Comparison of ENCODE assay signal across 8 cellular contexts in genomic region chr12:109308534-109309440, GRCh38. TPM values are rescaled to one million over a fixed set of nuclear protein-coding genes. Genes with fewer than 3 reads are reported as not detected.
DNase-seq lines count a peak whose midpoint lies in the region; ATAC-seq and TF ChIP-seq lines count a peak whose summit lies in the region.

FOXN4 (minus strand) TSS chr12:109309284; CDS start chr12:109308321, 963 bp downstream.

- H3K36me3 ChIP-seq in neural progenitor cell = no peaks in the 10 kb centered on the region

- H3K27ac ChIP-seq in neural progenitor cell = no peak within 1 kb of the TSS

- H3K4me1 Mint-ChIP-seq in dendritic cell treated with granulocyte-macrophage colony-stimulating factor and Interleukin-4, amounts not matched to agents 40 ng/mL and 50 ng/mL, for 4 days (ENCODE audit: low read depth) = peaks cover 11% of the 10 kb centered on the region
- peaks cover 20% of the 10 kb centered on the region for H3K4me1 Mint-ChIP-seq in neural progenitor cell

- no peaks in the 10 kb centered on the region for H3K36me3 Mint-ChIP-seq in dendritic cell treated with granulocyte-macrophage colony-stimulating factor and Interleukin-4, amounts not matched to agents 40 ng/mL and 50 ng/mL, for 4 days (ENCODE audit: low read depth)
- no peaks in the 10 kb centered on the region for H3K36me3 Mint-ChIP-seq in neural progenitor cell

- H3K27me3 Mint-ChIP-seq in dendritic cell treated with granulocyte-macrophage colony-stimulating factor and Interleukin-4, amounts not matched to agents 40 ng/mL and 50 ng/mL, for 4 days = peaks cover 82% of the 10 kb centered on the region
- H3K27me3 Mint-ChIP-seq in neural progenitor cell (ENCODE audit: insufficient read depth, low read depth) = peaks cover 37% of the 10 kb centered on the region

- peak within 1 kb of the TSS; percentile 68 for H2AFZ ChIP-seq in neural progenitor cell (replicated peaks)

- DNase-seq in COLO668 (lab: John Stamatoyannopoulos, UW; ENCODE audit: unreplicated experiment) (peak; percentile 17), NAMALWA (ENCODE audit: low spot score) (peak; percentile 33), neural progenitor cell (ENCODE audit: low spot score) (peak; percentile 81), NCI-H2081 treated with DMSO at 0.1 percent for 48 hours (lab: John Stamatoyannopoulos, UW) (no peak), dermis blood vessel endothelial cell (no peak), GDM1 (lab: John Stamatoyannopoulos, UW) (no peak)

- H3K9me3 ChIP-seq in neural progenitor cell (ENCODE audit: low read depth) = no peaks in the 10 kb centered on the region

- no peak within 1 kb of the TSS for H3K9ac ChIP-seq in neural progenitor cell

- peak; percentile 18 for TF ChIP-seq CTCF in neural progenitor cell (IDR thresholded peaks at IDR 0.05)

- peaks cover 85% of the 10 kb centered on the region for H3K27me3 ChIP-seq in neural progenitor cell

- H3K4me2 ChIP-seq in neural progenitor cell = peak within 1 kb of the TSS; percentile 95

- ATAC-seq in GM21390 (IDR thresholded peaks at IDR 0.05; ENCODE audit: unreplicated experiment) = no peak

- no peaks in the 10 kb centered on the region for H3K79me2 ChIP-seq in neural progenitor cell (ENCODE audit: low read depth)

- peak within 1 kb of the TSS; percentile 54 for H3K4me3 ChIP-seq in neural progenitor cell

- no peaks in the 10 kb centered on the region for H4K20me1 ChIP-seq in neural progenitor cell (ENCODE audit: low read depth)

- H3K9me3 Mint-ChIP-seq in dendritic cell treated with granulocyte-macrophage colony-stimulating factor and Interleukin-4, amounts not matched to agents 40 ng/mL and 50 ng/mL, for 4 days = no peaks in the 10 kb centered on the region
- no peaks in the 10 kb centered on the region for H3K9me3 Mint-ChIP-seq in neural progenitor cell

- peak within 1 kb of the TSS; percentile 76 for H3K4me3 Mint-ChIP-seq in dendritic cell treated with granulocyte-macrophage colony-stimulating factor and Interleukin-4, amounts not matched to agents 40 ng/mL and 50 ng/mL, for 4 days
- peak within 1 kb of the TSS; percentile 97 for H3K4me3 Mint-ChIP-seq in neural progenitor cell

- no peak within 1 kb of the TSS for H3K27ac Mint-ChIP-seq in dendritic cell treated with granulocyte-macrophage colony-stimulating factor and Interleukin-4, amounts not matched to agents 40 ng/mL and 50 ng/mL, for 4 days
- no peak within 1 kb of the TSS for H3K27ac Mint-ChIP-seq in neural progenitor cell

- H3K4me1 ChIP-seq in neural progenitor cell = peaks cover 14% of the 10 kb centered on the region

- H3F3A ChIP-seq in neural progenitor cell (ENCODE audit: low read depth) = peaks cover 10% of the 10 kb centered on the region

- intact Hi-C loops in dendritic cell treated with granulocyte-macrophage colony-stimulating factor and Interleukin-4, amounts not matched to agents 40 ng/mL and 50 ng/mL, for 4 days (cut with micrococcal nuclease) = no loop called here

RNA-seq across cellular contexts. Expression of gene FOXN4, which starts in this region (rescaled TPM):
- total RNA-seq in neural progenitor cell (ENCODE audit: low replicate concordance) (0.25 TPM in 1 of 2 replicates, not detected in the other), dermis blood vessel endothelial cell (not detected in 2 replicates)

Comparison
In these comparisons a context has a peak if more than half of its experiments do, and no peak if none do; other contexts are left out.
1. Peak in DNase-seq, H3K4me3 ChIP-seq and H3K4me2 ChIP-seq in neural progenitor cell; RNA of the gene not detected or under 1 TPM.
2. DNase-seq: peak in COLO668 (single experiment) and NAMALWA (single experiment); none in NCI-H2081 treated with DMSO at 0.1 percent for 48 hours (single experiment), dermis blood vessel endothelial cell (single experiment) and GDM1 (single experiment).